Comparison of ENCODE assay signal across 8 cellular contexts in genomic region chr1:32972814-32973428, GRCh38. TPM values are rescaled to one million over a fixed set of nuclear protein-coding genes. Genes with fewer than 3 reads are reported as not detected.
DNase-seq lines count a peak whose midpoint lies in the region; ATAC-seq lines count a peak whose summit lies in the region.

No MANE protein-coding gene starts in this region.

- no peak for ATAC-seq in GM19455 (IDR thresholded peaks at IDR 0.05; ENCODE audit: unreplicated experiment)

- DNase-seq in Daoy (ENCODE audit: low read depth) = peak; percentile 67
- peak; percentile 30 for DNase-seq in NCI-H2081 treated with DMSO at 0.1 percent for 48 hours (lab: John Stamatoyannopoulos, UW)
- peak in 55 of 58 donors; percentile 26 to 84 (median 69) for DNase-seq in anterior cingulate cortex (lab: John Stamatoyannopoulos, UW)
- peak in 48 of 51 donors; percentile 16 to 86 (median 69) for DNase-seq in hypothalamus (lab: John Stamatoyannopoulos, UW)
- peak; percentile 66 for DNase-seq in pons (ENCODE audit: low spot score)
- DNase-seq in dedifferentiated amniotic fluid mesenchymal stem cell (ENCODE audit: extremely low spot score) = no peak
- DNase-seq in SKM-1 (lab: John Stamatoyannopoulos, UW; ENCODE audit: unreplicated experiment) = no peak

RNA-seq across cellular contexts. Expression of gene RNF19B, which starts 8.3 kb away (rescaled TPM):
- total RNA-seq in Daoy (2014; rRNA removed; shearing (Covaris generic)) = 18.8 and 20.4 TPM in 2 replicates

Comparison
In these comparisons a context has a peak if more than half of its experiments do, and no peak if none do; other contexts are left out.
1. DNase-seq: peak in Daoy (single experiment), NCI-H2081 treated with DMSO at 0.1 percent for 48 hours (single experiment), anterior cingulate cortex (55 of 58), hypothalamus (48 of 51) and pons (single experiment); none in dedifferentiated amniotic fluid mesenchymal stem cell (single experiment) and SKM-1 (single experiment).